ENCODE assay signal across 32 cellular contexts in the genomic region with DNA sequence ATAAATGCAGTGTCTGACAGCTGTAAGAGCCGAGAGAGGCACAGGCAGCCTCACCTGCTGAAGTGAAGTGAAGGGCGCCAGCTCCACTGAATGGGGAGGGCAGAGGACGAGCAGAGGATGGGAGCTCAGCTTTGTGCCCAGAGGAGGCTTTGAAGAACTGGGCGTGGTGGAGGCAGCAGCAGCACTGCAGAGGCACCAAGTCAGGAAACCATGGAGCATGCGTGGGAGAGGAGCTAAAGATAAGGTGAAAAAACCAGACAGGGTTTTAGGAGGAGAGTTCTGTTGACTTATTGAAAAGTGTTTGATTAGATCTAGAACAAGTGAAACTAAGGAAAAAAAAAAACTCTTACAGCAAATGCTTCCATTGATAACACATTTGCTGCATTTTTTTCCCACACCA.
"Had no signal": no experiment of that assay in that cellular context is flagged by ENCODE, and none has a peak within 500 bp of the region (broad histone marks: within the 10 kb centered on the region; RNA-seq: fewer than 3 reads in every experiment).

No MANE protein-coding gene starts in this region.

- FAIRE-seq: astrocyte, bronchial epithelial cell, colon had no signal

- ATAC-seq: activated CD4-positive, CD25-positive, alpha-beta regulatory T cell treated with anti-CD3 and anti-CD28 coated beads, Interleukin-2, amount 50 U/mL, for 24 hours; activated CD8-positive, alpha-beta T cell treated with anti-CD3 and anti-CD28 coated beads for 36 hours; activated T-cell treated with anti-CD3 and anti-CD28 coated beads, Interleukin-2, amount 50 U/mL, for 4 hours; activated T-helper 17 cell treated with anti-CD3 and anti-CD28 coated beads, Interleukin-2, amount 50 U/mL, for 72 hours; effector memory CD8-positive, alpha-beta T cell; foreskin keratinocyte; gastrocnemius medialis had no signal

- H3K4me3 ChIP-seq: esophagus muscularis mucosa, gastrocnemius medialis had no signal

- H3K36me3 ChIP-seq: brain microvascular endothelial cell, esophagus muscularis mucosa, gastrocnemius medialis, heart left ventricle, WERI-Rb-1 had no signal

- H3K9me3 ChIP-seq: esophagus muscularis mucosa, gastrocnemius medialis, heart left ventricle had no signal

- DNase-seq: activated B cell treated with CpG ODN at 0.5 μM for 24 hours; activated CD4-positive, alpha-beta T cell treated with anti-CD3 and anti-CD28 coated beads for 48 hours; activated CD4-positive, alpha-beta T cell treated with anti-CD3 and anti-CD28 coated beads, Interleukin-2, amount 50 U/mL, for 1 hour; activated CD4-positive, alpha-beta T cell treated with anti-CD3 and anti-CD28 coated beads, Interleukin-2, amount 50 U/mL, for 48 hours; activated CD8-positive, alpha-beta memory T cell treated with anti-CD3 and anti-CD28 coated beads for 24 hours; activated CD8-positive, alpha-beta T cell treated with anti-CD3 and anti-CD28 coated beads for 36 hours; activated effector memory CD4-positive, alpha-beta T cell treated with Interleukin-2 at 50 U/mL for 16 hours; activated gamma-delta T cell treated with Interleukin-2 at 50 U/mL for 16 hours; activated naive CD4-positive, alpha-beta T cell treated with anti-CD3 and anti-CD28 coated beads, Interleukin-2, amount 50 U/mL, for 16 hours; activated naive CD4-positive, alpha-beta T cell treated with Interleukin-2 at 50 U/mL for 16 hours; activated T-cell treated with anti-CD3 and anti-CD28 coated beads, Interleukin-2, amount 50 U/mL, for 4 hours; amniotic stem cell; anterior cingulate cortex; brain microvascular endothelial cell; caudate nucleus; cortex of kidney; dermis blood vessel endothelial cell; effector CD4-positive, alpha-beta T cell; effector memory CD8-positive, alpha-beta T cell; erythroblast; foreskin keratinocyte; gastrocnemius medialis; glutamatergic neuron; heart left ventricle; T1000; WERI-Rb-1 had no signal

- H3K4me1 ChIP-seq: foreskin keratinocyte, gastrocnemius medialis had no signal

- H3K27ac ChIP-seq: brain microvascular endothelial cell, esophagus muscularis mucosa, foreskin keratinocyte, gastrocnemius medialis, WERI-Rb-1 had no signal

- H3K27me3 ChIP-seq: brain microvascular endothelial cell, esophagus muscularis mucosa, foreskin keratinocyte, gastrocnemius medialis, heart left ventricle had no signal
